In the genomic region with DNA sequence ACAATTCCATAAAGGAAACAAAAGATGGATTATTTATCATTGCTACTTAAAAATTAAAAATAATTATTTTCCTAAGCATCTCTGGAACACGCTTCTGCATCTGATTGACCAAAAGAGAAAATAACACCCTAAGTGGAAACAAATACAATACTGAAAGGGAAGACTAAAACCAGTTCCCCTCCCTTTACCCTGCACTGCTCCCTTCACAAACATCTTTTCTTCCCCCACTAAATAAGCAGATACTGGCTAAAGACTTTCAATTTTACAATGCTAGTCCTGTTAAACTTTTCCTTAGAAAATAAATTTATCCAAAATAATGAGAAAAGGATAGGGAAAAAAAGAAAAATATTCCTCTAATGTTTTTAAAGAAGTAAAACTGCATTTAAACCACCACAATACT, we compare ENCODE assay signal across 28 cellular contexts. TPM values are rescaled to one million over a fixed set of nuclear protein-coding genes. Genes with fewer than 3 reads are reported as not detected.
DNase-seq lines count a peak whose midpoint lies in the region; ATAC-seq and TF ChIP-seq lines count a peak whose summit lies in the region.
"Had no signal": no experiment of that assay in that cellular context is flagged by ENCODE, and none has a peak within 500 bp of the region (broad histone marks: within the 10 kb centered on the region; RNA-seq: fewer than 3 reads in every experiment).

No MANE protein-coding gene starts in this region.

- H3K9me3 ChIP-seq in SK-N-MC (ENCODE audit: low read depth, low read length): no peaks in the 10 kb centered on the region
- no peaks in the 10 kb centered on the region for H3K9me3 ChIP-seq in endodermal cell (ENCODE audit: control insufficient read depth, low read length)
- H3K9me3 ChIP-seq in sigmoid colon: no peaks in the 10 kb centered on the region
- H3K9me3 ChIP-seq: lower lobe of right lung, prostate gland, SJSA1, thyroid gland had no signal

- no peak for TF ChIP-seq POLR2A in sigmoid colon (IDR thresholded peaks at IDR 0.05)

- H3K4me3 ChIP-seq in ACC112 (ENCODE audit: low read depth, low read length) (peak overlapping the region; percentile 94), SK-N-MC (peak overlapping the region; percentile 79), endodermal cell (ENCODE audit: low read length) (peak overlapping the region; percentile 96), sigmoid colon (no peak overlapping the region)
- H3K4me3 ChIP-seq: lower lobe of right lung, prostate gland, SJSA1, thyroid gland had no signal

- H3K27ac ChIP-seq in ACC112 (ENCODE audit: low read depth, low read length) (peak overlapping the region; percentile 88), SK-N-MC (peak overlapping the region; percentile 88), endodermal cell (ENCODE audit: low read depth, low read length) (no peak overlapping the region), sigmoid colon (peak overlapping the region; percentile 31 to 99 (median 66))
- H3K27ac ChIP-seq: lower lobe of right lung, prostate gland, SJSA1, thyroid gland had no signal

- H3K36me3 ChIP-seq in ACC112 (ENCODE audit: insufficient read depth, low read length) (no peaks in the 10 kb centered on the region), SK-N-MC (ENCODE audit: insufficient read depth, low read length) (no peaks in the 10 kb centered on the region; the same call in 1 of the 2 replicates), endodermal cell (ENCODE audit: control insufficient read depth, insufficient read depth, low read length) (no peaks in the 10 kb centered on the region), sigmoid colon (no peaks in the 10 kb centered on the region)
- H3K36me3 ChIP-seq: lower lobe of right lung, prostate gland, thyroid gland had no signal

- peaks cover 3% of the 10 kb centered on the region for H3K36me3 Mint-ChIP-seq in endodermal cell (ENCODE audit: low read depth)
- H3K36me3 Mint-ChIP-seq in activated naive CD4-positive, alpha-beta T cell treated with anti-CD3 and anti-CD28 coated beads, Interleukin-2, amount 50 U/mL, for 72 hours: no peaks in the 10 kb centered on the region
- H3K36me3 Mint-ChIP-seq: activated naive CD8-positive, alpha-beta T cell had no signal

- no peak for TF ChIP-seq EP300 in sigmoid colon (IDR thresholded peaks at IDR 0.05)

- H3K27me3 ChIP-seq in ACC112 (ENCODE audit: insufficient read depth, low read length): no peaks in the 10 kb centered on the region
- no peaks in the 10 kb centered on the region for H3K27me3 ChIP-seq in endodermal cell (ENCODE audit: control insufficient read depth, insufficient read depth, low read length, poor library complexity, severe bottlenecking)
- H3K27me3 ChIP-seq in sigmoid colon: no peaks in the 10 kb centered on the region
- H3K27me3 ChIP-seq: SJSA1, thyroid gland had no signal

- peak overlapping the region; percentile 49 for H3K9ac ChIP-seq in SK-N-MC (ENCODE audit: insufficient read length)
- no peak overlapping the region for H3K9ac ChIP-seq in endodermal cell (ENCODE audit: extremely low read depth, low read length, poor library complexity, severe bottlenecking)

- no peak overlapping the region for H2AFZ ChIP-seq in ACC112 (ENCODE audit: low read length, unreplicated experiment)

- peaks cover 53% of the 10 kb centered on the region for H3K4me1 ChIP-seq in ACC112 (ENCODE audit: control insufficient read depth, insufficient read depth, low read length, unreplicated experiment)
- H3K4me1 ChIP-seq in endodermal cell (ENCODE audit: control insufficient read depth, insufficient read depth, low read length): peaks cover 9% of the 10 kb centered on the region
- H3K4me1 ChIP-seq in sigmoid colon: peaks cover 0 to 82% (median 76%) of the 10 kb centered on the region in 4 donors

- TF ChIP-seq CTCF in endodermal cell (conservative IDR thresholded peaks at IDR 0.05): no peak
- TF ChIP-seq CTCF in sigmoid colon (IDR thresholded peaks at IDR 0.05): no peak

- no peaks in the 10 kb centered on the region for H3K27me3 Mint-ChIP-seq in endodermal cell (ENCODE audit: insufficient read depth)

- no peak for ATAC-seq in HG02938 (IDR thresholded peaks at IDR 0.05; ENCODE audit: unreplicated experiment)
- no peak for ATAC-seq in HG02623 (IDR thresholded peaks at IDR 0.05; ENCODE audit: unreplicated experiment)
- no peak for ATAC-seq in activated naive CD4-positive, alpha-beta T cell treated with anti-CD3 and anti-CD28 coated beads, Interleukin-2, amount 50 U/mL, for 72 hours
- ATAC-seq: activated CD8-positive, alpha-beta T cell treated with anti-CD3 and anti-CD28 coated beads for 36 hours; lower lobe of right lung had no signal

- peaks cover 92% of the 10 kb centered on the region for H3K79me2 ChIP-seq in ACC112 (ENCODE audit: control insufficient read depth, insufficient read depth, low read length, unreplicated experiment)

- no peaks in the 10 kb centered on the region for H3K9me3 Mint-ChIP-seq in endodermal cell
- H3K9me3 Mint-ChIP-seq in activated naive CD4-positive, alpha-beta T cell treated with anti-CD3 and anti-CD28 coated beads, Interleukin-2, amount 50 U/mL, for 72 hours: no peaks in the 10 kb centered on the region
- H3K9me3 Mint-ChIP-seq: activated CD8-positive, alpha-beta T cell treated with anti-CD3 and anti-CD28 coated beads for 36 hours; activated T-helper 2 cell treated with anti-CD3 and anti-CD28 coated beads, Interferon-gamma antibody, Interleukin-2, Interleukin-4, amounts not matched to agents 10 μg/mL and 5 μg/mL and 100 μg/mL, durations not matched to agents 14 hours and 24 hours and 36 hours; dendritic cell treated with granulocyte-macrophage colony-stimulating factor and Interleukin-4, amounts not matched to agents 40 ng/mL and 50 ng/mL, for 4 days; stimulated activated naive CD8-positive, alpha-beta T cell treated with anti-CD3 and anti-CD28 coated beads, Interleukin-15, Interleukin-2, amounts not matched to agents 100 ng/mL and 50 ng/mL, for 24 hours; T-helper 1 cell treated with Interleukin-12 subunit alpha and Interleukin-12 subunit beta and Interleukin-4 antibody, amounts not matched to agents 30 μg/mL and 1 μg/mL, for 36 hours had no signal

- H3K4me1 Mint-ChIP-seq in endodermal cell: peaks cover 47% of the 10 kb centered on the region

- intact Hi-C loops in sigmoid colon (cut with DNase I): no loop called here

- no peak overlapping the region for H3K4me3 Mint-ChIP-seq in endodermal cell
- H3K4me3 Mint-ChIP-seq: activated CD8-positive, alpha-beta T cell treated with anti-CD3 and anti-CD28 coated beads for 36 hours; activated naive CD8-positive, alpha-beta T cell; dendritic cell treated with granulocyte-macrophage colony-stimulating factor and Interleukin-4, amounts not matched to agents 40 ng/mL and 50 ng/mL, for 4 days; stimulated activated naive CD8-positive, alpha-beta T cell treated with anti-CD3 and anti-CD28 coated beads, Interleukin-15, Interleukin-2, amounts not matched to agents 100 ng/mL and 50 ng/mL, for 24 hours; T-helper 1 cell treated with Interleukin-12 subunit alpha and Interleukin-12 subunit beta and Interleukin-4 antibody, amounts not matched to agents 30 μg/mL and 1 μg/mL, for 36 hours had no signal

- H3K27ac Mint-ChIP-seq in endodermal cell: no peak overlapping the region
- no peak overlapping the region for H3K27ac Mint-ChIP-seq in activated naive CD4-positive, alpha-beta T cell treated with anti-CD3 and anti-CD28 coated beads, Interleukin-2, amount 50 U/mL, for 72 hours
- H3K27ac Mint-ChIP-seq: activated CD8-positive, alpha-beta T cell treated with anti-CD3 and anti-CD28 coated beads for 36 hours; activated naive CD8-positive, alpha-beta T cell; activated T-helper 2 cell treated with anti-CD3 and anti-CD28 coated beads, Interferon-gamma antibody, Interleukin-2, Interleukin-4, amounts not matched to agents 10 μg/mL and 5 μg/mL and 100 μg/mL, durations not matched to agents 14 hours and 24 hours and 36 hours; dendritic cell treated with granulocyte-macrophage colony-stimulating factor and Interleukin-4, amounts not matched to agents 40 ng/mL and 50 ng/mL, for 4 days; stimulated activated naive CD8-positive, alpha-beta T cell treated with anti-CD3 and anti-CD28 coated beads, Interleukin-15, Interleukin-2, amounts not matched to agents 100 ng/mL and 50 ng/mL, for 24 hours; T-helper 1 cell treated with Interleukin-12 subunit alpha and Interleukin-12 subunit beta and Interleukin-4 antibody, amounts not matched to agents 30 μg/mL and 1 μg/mL, for 36 hours had no signal

- WGBS in endodermal cell (ENCODE audit: insufficient coverage in 1 of 2, insufficient read length in 1 of 2), 2 experiments: 88% methylated on average over 1 of the region's 1 CpG; no CpG with 5 or more reads in 1 of the 2 experiments
- WGBS in sigmoid colon, 2 donors: 75 to 78% methylated on average over 1 of the region's 1 CpG

- DNase-seq in SK-N-MC (ENCODE audit: low read depth, low spot score) (no peak), endodermal cell (no peak), sigmoid colon (no peak), GM19240 (ENCODE audit: insufficient read length, low spot score) (no peak)
- DNase-seq in activated naive CD4-positive, alpha-beta T cell treated with anti-CD3 and anti-CD28 coated beads, Interleukin-2, amount 50 U/mL, for 72 hours (ENCODE audit: low spot score in 2 of 2): no peak
- DNase-seq: activated CD8-positive, alpha-beta T cell treated with anti-CD3 and anti-CD28 coated beads for 36 hours; aorta; central memory CD4-positive, alpha-beta T cell; GOT3; KG1; kidney; lower lobe of right lung; MM.1S; NCI-H2029 treated with DMSO at 0.1 percent for 48 hours; NCI-H345; NCI-H774; RPMI8226; thyroid gland had no signal

RNA-seq across cellular contexts. Expression of a gene that starts 4.3 kb away (rescaled TPM):
- total RNA-seq in endodermal cell (100 to 1,000 TPM; 128 to 136 TPM), sigmoid colon (100 to 1,000 TPM; 160 to 206 (median 181) TPM)
- 125 TPM for polyA plus RNA-seq in endodermal cell (2013, experiment 1 of 2)
- 118 TPM for polyA plus RNA-seq in endodermal cell (2013, experiment 2 of 2)
- polyA plus RNA-seq in sigmoid colon: 10 to 100 TPM; 39.6 to 53.6 (median 40.8) TPM
- 10 to 100 TPM in 1 of 2 donors, 1 to 10 TPM in 1; 6.8 to 13.2 TPM for total RNA-seq in activated naive CD4-positive, alpha-beta T cell treated with anti-CD3 and anti-CD28 coated beads, Interleukin-2, amount 50 U/mL, for 72 hours

RNA-seq across cellular contexts. Expression of a gene that starts 44.6 kb away (rescaled TPM):
- total RNA-seq in endodermal cell: 1 to 10 TPM; 1.7 TPM
- 1.2 TPM for polyA plus RNA-seq in endodermal cell (2013, experiment 1 of 2)
- polyA plus RNA-seq in endodermal cell (2013, experiment 2 of 2): 1.6 TPM
- 1 to 10 TPM; 4.2 to 7.2 (median 6.0) TPM for total RNA-seq in sigmoid colon
- polyA plus RNA-seq in sigmoid colon: 1 to 10 TPM in 2 of 3 donors, under 1 TPM in 1; 0.69 to 1.2 (median 1.1) TPM
- total RNA-seq in activated naive CD4-positive, alpha-beta T cell treated with anti-CD3 and anti-CD28 coated beads, Interleukin-2, amount 50 U/mL, for 72 hours: 1 to 10 TPM; 1.8 to 3.8 TPM

Comparison
In these comparisons a context has a peak if more than half of its experiments do, and no peak if none do; other contexts are left out.
1. H3K4me3 ChIP-seq: peak in ACC112 (single experiment), SK-N-MC (single experiment) and endodermal cell (single experiment); none in sigmoid colon (0 of 4).
2. RNA of a gene that starts 4.3 kb away (total RNA-seq): 160 to 206 TPM in sigmoid colon and 128 to 136 TPM in endodermal cell; 6.8 to 13.2 TPM in activated naive CD4-positive, alpha-beta T cell treated with anti-CD3 and anti-CD28 coated beads, Interleukin-2, amount 50 U/mL, for 72 hours; every median in the first group is over 4 times any median in the second.